In the genomic region with DNA sequence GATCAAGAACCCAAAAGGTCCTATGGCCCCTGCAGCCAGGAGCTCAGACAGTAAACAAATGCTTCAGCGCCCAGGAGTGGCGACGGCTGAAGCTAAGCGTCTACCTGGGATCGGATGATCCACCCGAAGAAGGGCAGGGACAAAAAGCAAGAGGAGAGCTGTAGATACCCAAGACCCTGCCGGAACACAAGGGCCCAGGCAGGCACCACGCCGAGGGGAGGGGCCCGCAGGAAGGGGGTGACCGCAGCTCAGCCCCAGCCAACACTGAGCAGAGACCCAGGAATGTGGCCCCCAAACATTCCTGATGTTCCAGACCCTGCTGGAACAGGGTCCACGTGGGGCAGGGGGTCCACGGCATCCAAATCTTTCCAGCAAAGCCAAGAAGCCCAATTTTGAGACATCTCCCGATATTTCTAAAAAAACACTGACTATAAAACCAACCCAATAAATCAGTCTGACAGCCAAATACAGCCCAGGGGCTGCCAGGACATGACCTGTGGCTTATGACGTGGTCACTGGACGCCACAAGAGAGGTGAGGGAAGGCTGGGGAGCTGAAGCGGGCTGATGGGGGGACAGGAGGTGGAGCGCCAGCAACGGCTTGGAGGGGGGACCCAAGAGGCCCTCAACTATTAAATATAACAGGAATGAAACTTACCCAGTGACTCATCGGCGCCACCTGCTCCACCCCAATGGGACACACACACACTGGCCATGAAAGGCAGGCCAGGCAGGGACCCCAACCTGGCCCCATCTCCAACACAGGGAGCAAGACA, we compare ENCODE assay signal across 9 cellular contexts. TPM values are rescaled to one million over a fixed set of nuclear protein-coding genes. Genes with fewer than 3 reads are reported as not detected.
DNase-seq lines count a peak whose midpoint lies in the region; ATAC-seq and TF ChIP-seq lines count a peak whose summit lies in the region.
"Had no signal": no experiment of that assay in that cellular context is flagged by ENCODE, and none has a peak within 500 bp of the region (broad histone marks: within the 10 kb centered on the region; RNA-seq: fewer than 3 reads in every experiment).

No MANE protein-coding gene starts in this region.

- WGBS in HUES64: 89% methylated on average over 19 of the region's 21 CpGs

- intact Hi-C loops in Caco-2 (cut with micrococcal nuclease; ENCODE audit: unreplicated experiment): no loop called here
- intact Hi-C loops in posterior vena cava (cut with DNase I): no loop called here

- H3K4me1 Mint-ChIP-seq in Caco-2 (ENCODE audit: low read depth, unreplicated experiment): peaks cover 7% of the 10 kb centered on the region
- peaks cover 33% of the 10 kb centered on the region for H3K4me1 Mint-ChIP-seq in central memory CD8-positive, alpha-beta T cell
- H3K4me1 Mint-ChIP-seq in neural progenitor cell: peaks cover 85% of the 10 kb centered on the region

- no peak overlapping the region for H3K4me3 ChIP-seq in Caco-2 (ENCODE audit: low read depth, low read length)
- H3K4me3 ChIP-seq in HUES64 (ENCODE audit: low read length): no peak overlapping the region
- H3K4me3 ChIP-seq in neural progenitor cell: no peak overlapping the region

- TF ChIP-seq CTCF in Caco-2 (IDR thresholded peaks at IDR 0.05; ENCODE audit: insufficient read depth in 1 of 2, low read depth in 1 of 2, low read length in 1 of 2, severe bottlenecking in 1 of 2, unreplicated experiment in 1 of 2) (no peak), neural progenitor cell (IDR thresholded peaks at IDR 0.05) (peak; percentile 23)

- no peak overlapping the region for H2AFZ ChIP-seq in neural progenitor cell (replicated peaks)

- H3K27me3 ChIP-seq in Caco-2 (replicated peaks; ENCODE audit: control insufficient read depth, insufficient read depth, low read length): no peaks in the 10 kb centered on the region
- H3K27me3 ChIP-seq in HUES64 (ENCODE audit: insufficient read depth, low read length): no peaks in the 10 kb centered on the region
- no peaks in the 10 kb centered on the region for H3K27me3 ChIP-seq in neural progenitor cell

- H3K79me2 ChIP-seq in neural progenitor cell (ENCODE audit: low read depth): peaks cover 93% of the 10 kb centered on the region

- CTCF ChIA-PET in Caco-2 (lab: Charles Lee): no interaction called here

- H3K4me1 ChIP-seq in Caco-2 (peaks cover 7% of the 10 kb centered on the region), HUES64 (ENCODE audit: insufficient read depth, low read length) (peaks cover 54% of the 10 kb centered on the region), neural progenitor cell (peaks cover 74% of the 10 kb centered on the region)

- no peaks in the 10 kb centered on the region for H3K9me3 Mint-ChIP-seq in Caco-2 (ENCODE audit: unreplicated experiment)
- no peaks in the 10 kb centered on the region for H3K9me3 Mint-ChIP-seq in central memory CD8-positive, alpha-beta T cell
- H3K9me3 Mint-ChIP-seq in neural progenitor cell: no peaks in the 10 kb centered on the region
- H3K9me3 Mint-ChIP-seq: activated T-cell treated with anti-CD3 and anti-CD28 coated beads, Interleukin-2, amount 50 U/mL, for 72 hours had no signal

- peaks cover 28% of the 10 kb centered on the region for H3K36me3 Mint-ChIP-seq in Caco-2 (ENCODE audit: insufficient read depth, unreplicated experiment)
- peaks cover 6% of the 10 kb centered on the region for H3K36me3 Mint-ChIP-seq in central memory CD8-positive, alpha-beta T cell (ENCODE audit: insufficient read depth)
- peaks cover 4% of the 10 kb centered on the region for H3K36me3 Mint-ChIP-seq in neural progenitor cell

- H3K4me3 Mint-ChIP-seq in Caco-2 (ENCODE audit: unreplicated experiment): no peak overlapping the region
- no peak overlapping the region for H3K4me3 Mint-ChIP-seq in central memory CD8-positive, alpha-beta T cell
- no peak overlapping the region for H3K4me3 Mint-ChIP-seq in neural progenitor cell
- H3K4me3 Mint-ChIP-seq: activated T-cell treated with anti-CD3 and anti-CD28 coated beads, Interleukin-2, amount 50 U/mL, for 72 hours had no signal

- H3K36me3 ChIP-seq in Caco-2 (ENCODE audit: control insufficient read depth, insufficient read depth, low read length): no peaks in the 10 kb centered on the region
- H3K36me3 ChIP-seq in HUES64 (ENCODE audit: insufficient read depth, low read length): no peaks in the 10 kb centered on the region
- no peaks in the 10 kb centered on the region for H3K36me3 ChIP-seq in neural progenitor cell

- H3K27me3 Mint-ChIP-seq in Caco-2 (ENCODE audit: insufficient read depth, unreplicated experiment) (no peaks in the 10 kb centered on the region), neural progenitor cell (ENCODE audit: insufficient read depth, low read depth) (peaks cover 12% of the 10 kb centered on the region)
- no peaks in the 10 kb centered on the region for H3K27me3 Mint-ChIP-seq in central memory CD8-positive, alpha-beta T cell

- 0 out of 2 replicates have a peak overlapping the region, but pooled peaks have one; percentile 36 for H3K9ac ChIP-seq in HUES64 (ENCODE audit: low read depth, low read length)
- H3K9ac ChIP-seq in neural progenitor cell: no peak overlapping the region

- POLR2A ChIA-PET in Caco-2 (lab: Charles Lee): no interaction called here

- H3K9me3 ChIP-seq in Caco-2 (no peaks in the 10 kb centered on the region), HUES64 (ENCODE audit: insufficient read depth, low read depth, low read length) (no peaks in the 10 kb centered on the region), neural progenitor cell (ENCODE audit: low read depth) (no peaks in the 10 kb centered on the region)

- peaks cover 87% of the 10 kb centered on the region for H4K20me1 ChIP-seq in neural progenitor cell (ENCODE audit: low read depth)

- H3K4me2 ChIP-seq in neural progenitor cell: peak overlapping the region; percentile 20

- ATAC-seq in central memory CD8-positive, alpha-beta T cell (replicated peaks; ENCODE audit: extremely low read depth, poor library complexity, severe bottlenecking): no peak
- ATAC-seq in GM19463 (IDR thresholded peaks at IDR 0.05; ENCODE audit: unreplicated experiment) (no peak), HG03280 (IDR thresholded peaks at IDR 0.05; ENCODE audit: unreplicated experiment) (no peak), HG03439 (IDR thresholded peaks at IDR 0.05; ENCODE audit: unreplicated experiment) (no peak)

- 0 out of 2 replicates have a peak overlapping the region, but pooled peaks have one; percentile 10 for H3K27ac ChIP-seq in HUES64 (ENCODE audit: low read depth, low read length)
- peak overlapping the region; percentile 57 for H3K27ac ChIP-seq in neural progenitor cell

- peak overlapping the region; percentile 29 for H3K27ac Mint-ChIP-seq in Caco-2 (ENCODE audit: unreplicated experiment)
- peak overlapping the region; percentile 30 for H3K27ac Mint-ChIP-seq in central memory CD8-positive, alpha-beta T cell (ENCODE audit: low read depth)
- H3K27ac Mint-ChIP-seq in neural progenitor cell: peak overlapping the region; percentile 86

- no TSS peak for BruUV-seq in Caco-2 (replicated peaks; lab: Mats Ljungman, UMichigan)

- H3F3A ChIP-seq in neural progenitor cell (ENCODE audit: low read depth): peaks cover 50% of the 10 kb centered on the region

- DNase-seq in Caco-2 (no peak), neural progenitor cell (ENCODE audit: low spot score) (no peak), posterior vena cava (ENCODE audit: low spot score) (no peak)
- no peak for DNase-seq in central memory CD8-positive, alpha-beta T cell (ENCODE audit: low spot score in 2 of 2)
- DNase-seq: activated T-cell treated with anti-CD3 and anti-CD28 coated beads, Interleukin-2, amount 50 U/mL, for 72 hours had no signal

RNA-seq across cellular contexts. Expression of gene NCOR2, which starts 58.9 kb away (rescaled TPM):
- total RNA-seq in Caco-2 (2022) (243 and 250 TPM in 2 replicates), neural progenitor cell (ENCODE audit: low replicate concordance) (14.3 and 18.0 TPM in 2 replicates), posterior vena cava (100 to 1,000 TPM; 210 to 279 TPM)
- 103 TPM for polyA plus RNA-seq in HUES64 (2013, experiment 1 of 2)
- 118 TPM for polyA plus RNA-seq in HUES64 (2013, experiment 2 of 2)

Comparison
In these comparisons a context has a peak if more than half of its experiments do, and no peak if none do; other contexts are left out.
1. H3K27ac Mint-ChIP-seq: peak in every context shown above with its lines; median percentile 86 in neural progenitor cell; 30 in central memory CD8-positive, alpha-beta T cell; 29 in Caco-2.
2. RNA of gene NCOR2, which starts 58.9 kb away (total RNA-seq): 210 to 279 TPM in posterior vena cava and 243 to 250 TPM in Caco-2; 14.3 to 18.0 TPM in neural progenitor cell; every median in the first group is over 10 times any median in the second.